In genomic region chr19:1605236-1606137, GRCh38 we compare ENCODE assay signal across 1 cellular context.
TF ChIP-seq lines count a peak whose summit lies in the region.

TSS of gene UQCR11 (minus strand) at chr19:1605462. CDS start at chr19:1605409, 53 bp downstream.

TF ChIP-seq in GM12878, 131 proteins besides CTCF, POLR2A, EP300 and RAD21 (continued from another document):
- no peak for TF ChIP-seq ZNF217 (IDR thresholded peaks at IDR 0.05)
- TF ChIP-seq RB1 (IDR thresholded peaks at IDR 0.05; ENCODE audit: borderline replicate concordance): peak; percentile 58; the same call in 1 of the 2 replicates
- TF ChIP-seq YY1 (IDR thresholded peaks at IDR 0.05; ENCODE audit: low read depth, low read length): 0 out of 2 replicates have a peak, but pooled peaks have one; percentile 48
- peak; percentile 95 for TF ChIP-seq RAD51 (IDR thresholded peaks at IDR 0.05)
- TF ChIP-seq SRF (IDR thresholded peaks at IDR 0.05; ENCODE audit: low read depth in 2 of 2, low read length in 2 of 2): peak; percentile 75; a peak in 3 of 4 replicates
- no peak for TF ChIP-seq KDM1A (IDR thresholded peaks at IDR 0.05; ENCODE audit: borderline replicate concordance)
- TF ChIP-seq TCF7 (IDR thresholded peaks at IDR 0.05; ENCODE audit: borderline replicate concordance): no peak
- TF ChIP-seq, protein P1, sequence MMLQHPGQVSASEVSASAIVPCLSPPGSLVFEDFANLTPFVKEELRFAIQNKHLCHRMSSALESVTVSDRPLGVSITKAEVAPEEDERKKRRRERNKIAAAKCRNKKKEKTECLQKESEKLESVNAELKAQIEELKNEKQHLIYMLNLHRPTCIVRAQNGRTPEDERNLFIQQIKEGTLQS (IDR thresholded peaks at IDR 0.05; ENCODE audit: borderline replicate concordance, extremely low read depth, low read depth, low read length): peak; percentile 51; the same call in 1 of the 2 replicates
- TF ChIP-seq IKZF1 (conservative IDR thresholded peaks at IDR 0.05): peak; percentile 44
- no peak for TF ChIP-seq KAT2A (conservative IDR thresholded peaks at IDR 0.05; ENCODE audit: control insufficient read depth, low read depth, low read length)
- TF ChIP-seq, protein P2, sequence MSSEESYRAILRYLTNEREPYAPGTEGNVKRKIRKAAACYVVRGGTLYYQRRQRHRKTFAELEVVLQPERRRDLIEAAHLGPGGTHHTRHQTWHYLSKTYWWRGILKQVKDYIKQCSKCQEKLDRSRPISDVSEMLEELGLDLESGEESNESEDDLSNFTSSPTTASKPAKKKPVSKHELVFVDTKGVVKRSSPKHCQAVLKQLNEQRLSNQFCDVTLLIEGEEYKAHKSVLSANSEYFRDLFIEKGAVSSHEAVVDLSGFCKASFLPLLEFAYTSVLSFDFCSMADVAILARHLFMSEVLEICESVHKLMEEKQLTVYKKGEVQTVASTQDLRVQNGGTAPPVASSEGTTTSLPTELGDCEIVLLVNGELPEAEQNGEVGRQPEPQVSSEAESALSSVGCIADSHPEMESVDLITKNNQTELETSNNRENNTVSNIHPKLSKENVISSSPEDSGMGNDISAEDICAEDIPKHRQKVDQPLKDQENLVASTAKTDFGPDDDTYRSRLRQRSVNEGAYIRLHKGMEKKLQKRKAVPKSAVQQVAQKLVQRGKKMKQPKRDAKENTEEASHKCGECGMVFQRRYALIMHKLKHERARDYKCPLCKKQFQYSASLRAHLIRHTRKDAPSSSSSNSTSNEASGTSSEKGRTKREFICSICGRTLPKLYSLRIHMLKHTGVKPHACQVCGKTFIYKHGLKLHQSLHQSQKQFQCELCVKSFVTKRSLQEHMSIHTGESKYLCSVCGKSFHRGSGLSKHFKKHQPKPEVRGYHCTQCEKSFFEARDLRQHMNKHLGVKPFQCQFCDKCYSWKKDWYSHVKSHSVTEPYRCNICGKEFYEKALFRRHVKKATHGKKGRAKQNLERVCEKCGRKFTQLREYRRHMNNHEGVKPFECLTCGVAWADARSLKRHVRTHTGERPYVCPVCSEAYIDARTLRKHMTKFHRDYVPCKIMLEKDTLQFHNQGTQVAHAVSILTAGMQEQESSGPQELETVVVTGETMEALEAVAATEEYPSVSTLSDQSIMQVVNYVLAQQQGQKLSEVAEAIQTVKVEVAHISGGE (CRISPR knock-in tag; IDR thresholded peaks at IDR 0.05): no peak
- TF ChIP-seq CEBPB (IDR thresholded peaks at IDR 0.05; ENCODE audit: borderline replicate concordance in 1 of 2, low read depth in 2 of 2, low read length in 2 of 2): no peak
- TF ChIP-seq IRF4 (IDR thresholded peaks at IDR 0.05; ENCODE audit: low read depth, low read length): no peak
- no peak for TF ChIP-seq PML (IDR thresholded peaks at IDR 0.05; ENCODE audit: low read length)
- 0 out of 2 replicates have a peak, but pooled peaks have one; percentile 63 for TF ChIP-seq ZBTB40 (IDR thresholded peaks at IDR 0.05; ENCODE audit: borderline replicate concordance)
- TF ChIP-seq LARP7 (IDR thresholded peaks at IDR 0.05): peak; percentile 74
- peak; percentile 27; the same call in 1 of the 2 replicates for TF ChIP-seq REST (IDR thresholded peaks at IDR 0.05; ENCODE audit: low read depth, low read length)
- TF ChIP-seq ZNF207 (IDR thresholded peaks at IDR 0.05; ENCODE audit: borderline replicate concordance): no peak
- no peak for TF ChIP-seq ETV6 (conservative IDR thresholded peaks at IDR 0.05 in 1 of 2, IDR thresholded peaks at IDR 0.05 in 1 of 2; ENCODE audit: borderline replicate concordance in 1 of 2, low read depth in 1 of 2)
- TF ChIP-seq MLLT1 (IDR thresholded peaks at IDR 0.05): peak; percentile 88
- TF ChIP-seq SIN3A (IDR thresholded peaks at IDR 0.05; ENCODE audit: low read depth, low read length): peak; percentile 77
- TF ChIP-seq RELB (IDR thresholded peaks at IDR 0.05; ENCODE audit: low read depth): peak; percentile 63; the same call in 1 of the 2 replicates
- no peak for TF ChIP-seq ASH2L (IDR thresholded peaks at IDR 0.05; ENCODE audit: borderline replicate concordance, low read depth)
- TF ChIP-seq MYC (IDR thresholded peaks at IDR 0.05; ENCODE audit: insufficient read depth, insufficient read length, insufficient replicate concordance, low read length, severe bottlenecking): no peak
- no peak for TF ChIP-seq NR2C2 (IDR thresholded peaks at IDR 0.05; ENCODE audit: borderline replicate concordance, control insufficient read depth, insufficient read length, low read depth)
- TF ChIP-seq EED (IDR thresholded peaks at IDR 0.05; ENCODE audit: low read depth): no peak; the same call in 1 of the 2 replicates
- peak; percentile 97 for TF ChIP-seq NR2F1 (conservative IDR thresholded peaks at IDR 0.05)
- TF ChIP-seq EZH2 (IDR thresholded peaks at IDR 0.05; ENCODE audit: borderline replicate concordance, control insufficient read depth, low read depth, low read length): no peak
- TF ChIP-seq NR2C1 (IDR thresholded peaks at IDR 0.05): peak; percentile 67
- peak; percentile 37 to 45; a peak in 2 of 4 replicates for TF ChIP-seq IKZF2 (IDR thresholded peaks at IDR 0.05)
- no peak for TF ChIP-seq FOXM1 (IDR thresholded peaks at IDR 0.05; ENCODE audit: low read depth, low read length)
- TF ChIP-seq SREBF1 (IDR thresholded peaks at IDR 0.05; ENCODE audit: low read length): no peak
- no peak for TF ChIP-seq KLF5 (IDR thresholded peaks at IDR 0.05; ENCODE audit: partially characterized antibody)
- TF ChIP-seq, protein P3, sequence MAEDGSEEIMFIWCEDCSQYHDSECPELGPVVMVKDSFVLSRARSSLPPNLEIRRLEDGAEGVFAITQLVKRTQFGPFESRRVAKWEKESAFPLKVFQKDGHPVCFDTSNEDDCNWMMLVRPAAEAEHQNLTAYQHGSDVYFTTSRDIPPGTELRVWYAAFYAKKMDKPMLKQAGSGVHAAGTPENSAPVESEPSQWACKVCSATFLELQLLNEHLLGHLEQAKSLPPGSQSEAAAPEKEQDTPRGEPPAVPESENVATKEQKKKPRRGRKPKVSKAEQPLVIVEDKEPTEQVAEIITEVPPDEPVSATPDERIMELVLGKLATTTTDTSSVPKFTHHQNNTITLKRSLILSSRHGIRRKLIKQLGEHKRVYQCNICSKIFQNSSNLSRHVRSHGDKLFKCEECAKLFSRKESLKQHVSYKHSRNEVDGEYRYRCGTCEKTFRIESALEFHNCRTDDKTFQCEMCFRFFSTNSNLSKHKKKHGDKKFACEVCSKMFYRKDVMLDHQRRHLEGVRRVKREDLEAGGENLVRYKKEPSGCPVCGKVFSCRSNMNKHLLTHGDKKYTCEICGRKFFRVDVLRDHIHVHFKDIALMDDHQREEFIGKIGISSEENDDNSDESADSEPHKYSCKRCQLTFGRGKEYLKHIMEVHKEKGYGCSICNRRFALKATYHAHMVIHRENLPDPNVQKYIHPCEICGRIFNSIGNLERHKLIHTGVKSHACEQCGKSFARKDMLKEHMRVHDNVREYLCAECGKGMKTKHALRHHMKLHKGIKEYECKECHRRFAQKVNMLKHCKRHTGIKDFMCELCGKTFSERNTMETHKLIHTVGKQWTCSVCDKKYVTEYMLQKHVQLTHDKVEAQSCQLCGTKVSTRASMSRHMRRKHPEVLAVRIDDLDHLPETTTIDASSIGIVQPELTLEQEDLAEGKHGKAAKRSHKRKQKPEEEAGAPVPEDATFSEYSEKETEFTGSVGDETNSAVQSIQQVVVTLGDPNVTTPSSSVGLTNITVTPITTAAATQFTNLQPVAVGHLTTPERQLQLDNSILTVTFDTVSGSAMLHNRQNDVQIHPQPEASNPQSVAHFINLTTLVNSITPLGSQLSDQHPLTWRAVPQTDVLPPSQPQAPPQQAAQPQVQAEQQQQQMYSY (CRISPR knock-in tag; IDR thresholded peaks at IDR 0.05): no peak
- no peak for TF ChIP-seq MYB (IDR thresholded peaks at IDR 0.05; ENCODE audit: borderline replicate concordance, low read depth, low read length)
- TF ChIP-seq JUNB (IDR thresholded peaks at IDR 0.05): 0 out of 2 replicates have a peak, but pooled peaks have one; percentile 12
- TF ChIP-seq RCOR1 (conservative IDR thresholded peaks at IDR 0.05; ENCODE audit: low read depth, low read length): 0 out of 2 replicates have a peak, but pooled peaks have one; percentile 67
- TF ChIP-seq BRCA1 (IDR thresholded peaks at IDR 0.05; ENCODE audit: low read depth, low read length): no peak
- no peak for TF ChIP-seq TCF3 (IDR thresholded peaks at IDR 0.05; ENCODE audit: borderline replicate concordance, insufficient read depth, low read depth, low read length)
- TF ChIP-seq MTA3 (IDR thresholded peaks at IDR 0.05; ENCODE audit: borderline replicate concordance, low read length): no peak
- TF ChIP-seq MEF2A (IDR thresholded peaks at IDR 0.05; ENCODE audit: insufficient read depth, low read depth, low read length): no peak
- TF ChIP-seq ATF7 (IDR thresholded peaks at IDR 0.05; ENCODE audit: low read depth): no peak
- TF ChIP-seq EGR1 (IDR thresholded peaks at IDR 0.05; ENCODE audit: borderline replicate concordance in 1 of 2, low read depth in 2 of 2, low read length in 2 of 2): peak in 1 of 2 experiments; percentile 47; a peak in 1 of 3 replicates
